ENCODE assay signal across 14 cellular contexts in the genomic region with DNA sequence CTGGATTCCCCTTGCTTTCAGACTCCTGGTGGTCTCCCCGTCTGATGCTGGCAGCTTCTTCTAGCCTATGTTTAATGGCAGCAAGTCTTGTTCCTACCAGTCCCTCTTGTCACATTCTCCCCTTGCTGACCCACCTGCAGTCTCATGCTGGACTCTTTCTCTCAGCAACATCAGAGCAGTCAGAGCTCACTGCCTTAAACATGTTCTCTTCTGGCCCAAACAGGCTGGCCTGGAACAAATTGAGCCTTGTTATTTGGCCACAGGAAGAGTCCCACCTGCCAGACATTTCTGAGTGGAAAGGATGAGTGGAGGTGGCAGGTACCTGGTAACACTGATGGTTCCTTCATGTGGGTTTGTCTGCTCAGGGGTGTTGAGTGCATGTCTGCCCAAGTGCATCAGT. TPM values are rescaled to one million over a fixed set of nuclear protein-coding genes. Genes with fewer than 3 reads are reported as not detected.
A peak's percentile ranks its signal among the peaks of the same experiment; 100 is the strongest.
DNase-seq lines count a peak whose midpoint lies in the region; ATAC-seq and TF ChIP-seq lines count a peak whose summit lies in the region.
"Had no signal": no experiment of that assay in that cellular context is flagged by ENCODE, and none has a peak within 500 bp of the region (broad histone marks: within the 10 kb centered on the region; RNA-seq: fewer than 3 reads in every experiment).

No MANE protein-coding gene starts in this region.

- DNase-seq in activated effector memory CD4-positive, alpha-beta T cell treated with anti-CD3 and anti-CD28 coated beads, Interleukin-2, amount 50 U/mL, for 16 hours, result peak; percentile 38
- no peak for DNase-seq in activated effector memory CD4-positive, alpha-beta T cell treated with Interleukin-2 at 50 U/mL for 16 hours
- peak; percentile 20 for DNase-seq in endodermal cell
- DNase-seq in amygdala (lab: John Stamatoyannopoulos, UW), result no peak
- DNase-seq in heart right ventricle, result no peak
- no peak for DNase-seq in NCI-H524 treated with DMSO at 0.1 percent for 48 hours (lab: John Stamatoyannopoulos, UW)
- DNase-seq: ACHN; CD4-positive, CD25-positive, alpha-beta regulatory T cell; DMS53; H9 had no signal

- H3K36me3 Mint-ChIP-seq in endodermal cell (ENCODE audit: low read depth) (peaks cover 2% of the 10 kb centered on the region), nephron (ENCODE audit: low read depth) (peaks cover 4% of the 10 kb centered on the region)
- H3K36me3 Mint-ChIP-seq: CD4-positive, CD25-positive, alpha-beta regulatory T cell had no signal

- ATAC-seq in HG03571 (IDR thresholded peaks at IDR 0.05; ENCODE audit: unreplicated experiment) (no peak), heart right ventricle (no peak)
- ATAC-seq: GM23338 had no signal

- H3K27ac ChIP-seq in endodermal cell (ENCODE audit: low read depth, low read length) (no peak overlapping the region), heart right ventricle (no peak overlapping the region)
- H3K27ac ChIP-seq: BLaER1 treated with 17β-estradiol and CSF1 and Interleukin-3, amounts not matched to agents 10 nM and 100 nM had no signal

- H3K9me3 ChIP-seq in endodermal cell (ENCODE audit: control insufficient read depth, low read length) (no peaks in the 10 kb centered on the region), heart right ventricle (peaks cover 0 to 9% (median 0%) of the 10 kb centered on the region in 11 donors)

- H3K27ac Mint-ChIP-seq in endodermal cell, result no peak overlapping the region
- H3K27ac Mint-ChIP-seq in nephron, result peak overlapping the region; percentile 6 to 96 (median 27)
- H3K27ac Mint-ChIP-seq: CD4-positive, CD25-positive, alpha-beta regulatory T cell; GM23338 had no signal

- WGBS in endodermal cell (ENCODE audit: insufficient coverage in 1 of 2, insufficient read length in 1 of 2), 2 experiments, result 80 to 100% methylated on average over 1 of the region's 1 CpG
- WGBS in heart right ventricle, 2 donors, result 90 to 91% methylated on average over 1 of the region's 1 CpG

- H3K4me3 Mint-ChIP-seq in endodermal cell (no peak overlapping the region), nephron (no peak overlapping the region)
- H3K4me3 Mint-ChIP-seq: CD4-positive, CD25-positive, alpha-beta regulatory T cell; GM23338; H9 had no signal

- H3K4me1 ChIP-seq in endodermal cell (ENCODE audit: control insufficient read depth, insufficient read depth, low read length) (no peaks in the 10 kb centered on the region), heart right ventricle (peaks cover 0 to 11% (median 0%) of the 10 kb centered on the region in 9 donors)
- H3K4me1 ChIP-seq: BLaER1 treated with 17β-estradiol and CSF1 and Interleukin-3, amounts not matched to agents 10 nM and 100 nM had no signal

- peaks cover 6% of the 10 kb centered on the region for H3K4me1 Mint-ChIP-seq in endodermal cell
- peaks cover 26% of the 10 kb centered on the region for H3K4me1 Mint-ChIP-seq in nephron
- H3K4me1 Mint-ChIP-seq: CD4-positive, CD25-positive, alpha-beta regulatory T cell had no signal

- H3K9me3 Mint-ChIP-seq in endodermal cell, result peaks cover 4% of the 10 kb centered on the region
- peaks cover 5% of the 10 kb centered on the region for H3K9me3 Mint-ChIP-seq in nephron

- H3K27me3 Mint-ChIP-seq in endodermal cell (ENCODE audit: insufficient read depth) (no peaks in the 10 kb centered on the region), nephron (ENCODE audit: low read depth) (no peaks in the 10 kb centered on the region)

- H3K9ac ChIP-seq in endodermal cell (ENCODE audit: extremely low read depth, low read length, poor library complexity, severe bottlenecking), result no peak overlapping the region
- H3K9ac ChIP-seq: BLaER1 treated with 17β-estradiol and CSF1 and Interleukin-3, amounts not matched to agents 10 nM and 100 nM had no signal

- intact Hi-C loops in heart right ventricle (cut with DNase I), result no loop called here

- TF ChIP-seq CTCF in endodermal cell (conservative IDR thresholded peaks at IDR 0.05), result no peak
- TF ChIP-seq CTCF in nephron (IDR thresholded peaks at IDR 0.05; ENCODE audit: unreplicated experiment in 3 of 3), result no peak
- no peak for TF ChIP-seq CTCF in heart right ventricle (IDR thresholded peaks at IDR 0.05)

- no peaks in the 10 kb centered on the region for H3K36me3 ChIP-seq in endodermal cell (ENCODE audit: control insufficient read depth, insufficient read depth, low read length)
- no peaks in the 10 kb centered on the region for H3K36me3 ChIP-seq in heart right ventricle
- H3K36me3 ChIP-seq: BLaER1 treated with 17β-estradiol and CSF1 and Interleukin-3, amounts not matched to agents 10 nM and 100 nM had no signal

- H3K27me3 ChIP-seq in endodermal cell (ENCODE audit: control insufficient read depth, insufficient read depth, low read length, poor library complexity, severe bottlenecking), result no peaks in the 10 kb centered on the region
- no peaks in the 10 kb centered on the region for H3K27me3 ChIP-seq in heart right ventricle
- H3K27me3 ChIP-seq: BLaER1 treated with 17β-estradiol and CSF1 and Interleukin-3, amounts not matched to agents 10 nM and 100 nM had no signal

- H3K4me3 ChIP-seq in endodermal cell (ENCODE audit: low read length), result no peak overlapping the region
- H3K4me3 ChIP-seq in heart right ventricle, result no peak overlapping the region
- H3K4me3 ChIP-seq: BLaER1 treated with 17β-estradiol and CSF1 and Interleukin-3, amounts not matched to agents 10 nM and 100 nM; GM23338 had no signal

RNA-seq across cellular contexts. Expression of a gene that starts 59.2 kb away (rescaled TPM):
- 100 to 1,000 TPM; 188 to 216 TPM for total RNA-seq in endodermal cell
- 90.5 TPM for polyA plus RNA-seq in endodermal cell (2013, experiment 1 of 2)
- polyA plus RNA-seq in endodermal cell (2013, experiment 2 of 2), result 84.2 TPM
- 100 to 1,000 TPM; 101 to 140 (median 110) TPM for total RNA-seq in heart right ventricle
- 10 to 100 TPM; 18.2 to 65.7 TPM for polyA plus RNA-seq in heart right ventricle

Comparison
In these comparisons a context has a peak if more than half of its experiments do, and no peak if none do; other contexts are left out.
1. DNase-seq: peak in activated effector memory CD4-positive, alpha-beta T cell treated with anti-CD3 and anti-CD28 coated beads, Interleukin-2, amount 50 U/mL, for 16 hours (single experiment) and endodermal cell (single experiment); none in activated effector memory CD4-positive, alpha-beta T cell treated with Interleukin-2 at 50 U/mL for 16 hours (single experiment), amygdala (0 of 56), heart right ventricle (0 of 2) and NCI-H524 treated with DMSO at 0.1 percent for 48 hours (single experiment).